22 cellular contexts compared by ENCODE assay signal in genomic region chr1:11835441-11836225, GRCh38. TPM values are rescaled to one million over a fixed set of nuclear protein-coding genes. Genes with fewer than 3 reads are reported as not detected.
DNase-seq lines count a peak whose midpoint lies in the region; ATAC-seq, FAIRE-seq and TF ChIP-seq lines count a peak whose summit lies in the region.
"Had no signal": no experiment of that assay in that cellular context is flagged by ENCODE, and none has a peak within 500 bp of the region (broad histone marks: within the 10 kb centered on the region; RNA-seq: fewer than 3 reads in every experiment).

No MANE protein-coding gene starts in this region.

- no peak overlapping the region for H3K9ac ChIP-seq in mesenchymal stem cell (ENCODE audit: low read length)

- FAIRE-seq in bronchial epithelial cell (lab: Jason Lieb, UNC): peak; percentile 79
- FAIRE-seq: D721Med, GM12892, GM19239, HTR-8/SVneo had no signal

- H2BK15ac ChIP-seq in mesenchymal stem cell (ENCODE audit: low read depth, poor library complexity, severe bottlenecking): no peak overlapping the region

- peaks cover 5% of the 10 kb centered on the region for H3K36me3 Mint-ChIP-seq in activated naive CD8-positive, alpha-beta T cell
- H3K36me3 Mint-ChIP-seq in activated naive CD8-positive, alpha-beta T cell treated with anti-CD3 and anti-CD28 coated beads for 36 hours: peaks cover 5% of the 10 kb centered on the region
- peaks cover 41 to 48% of the 10 kb centered on the region in 2 donors for H3K36me3 Mint-ChIP-seq in stimulated activated naive B cell treated with anti-CD40 and anti-IgM and Interleukin-4, amounts not matched to agents 10 μg/mL and 1 μg/mL and 100 μg/mL, for 72 hours

- H3K79me1 ChIP-seq in mesenchymal stem cell (replicated peaks; ENCODE audit: low read length, poor library complexity, severe bottlenecking): peaks cover 18% of the 10 kb centered on the region

- H3K27me3 Mint-ChIP-seq in activated naive CD8-positive, alpha-beta T cell: no peaks in the 10 kb centered on the region
- no peaks in the 10 kb centered on the region for H3K27me3 Mint-ChIP-seq in activated naive CD8-positive, alpha-beta T cell treated with anti-CD3 and anti-CD28 coated beads for 36 hours
- no peaks in the 10 kb centered on the region for H3K27me3 Mint-ChIP-seq in stimulated activated naive B cell treated with anti-CD40 and anti-IgM and Interleukin-4, amounts not matched to agents 10 μg/mL and 1 μg/mL and 100 μg/mL, for 72 hours

- no peak overlapping the region for H2BK5ac ChIP-seq in mesenchymal stem cell (ENCODE audit: low read depth, low read length, poor library complexity, severe bottlenecking)

- no peak overlapping the region for H3K4ac ChIP-seq in mesenchymal stem cell (ENCODE audit: low read depth in 1 of 2, low read length in 2 of 2)

- no peak overlapping the region for H3K14ac ChIP-seq in mesenchymal stem cell (ENCODE audit: low read length in 2 of 2)

- no peaks in the 10 kb centered on the region for H3K9me3 ChIP-seq in mesenchymal stem cell (ENCODE audit: control insufficient read depth, low read length)
- no peaks in the 10 kb centered on the region for H3K9me3 ChIP-seq in ovary
- H3K9me3 ChIP-seq: HAP-1 had no signal

- H3K4me1 Mint-ChIP-seq in activated naive CD8-positive, alpha-beta T cell (ENCODE audit: low read depth): no peaks in the 10 kb centered on the region
- peaks cover 2% of the 10 kb centered on the region for H3K4me1 Mint-ChIP-seq in activated naive CD8-positive, alpha-beta T cell treated with anti-CD3 and anti-CD28 coated beads for 36 hours
- H3K4me1 Mint-ChIP-seq in stimulated activated naive B cell treated with anti-CD40 and anti-IgM and Interleukin-4, amounts not matched to agents 10 μg/mL and 1 μg/mL and 100 μg/mL, for 72 hours: peaks cover 7 to 16% of the 10 kb centered on the region in 2 donors

- H4K91ac ChIP-seq in mesenchymal stem cell (ENCODE audit: low read length): peak overlapping the region; percentile 6

- no peak for TF ChIP-seq POLR2A in ovary (IDR thresholded peaks at IDR 0.05)

- H3K4me2 ChIP-seq in mesenchymal stem cell (ENCODE audit: low read length, poor library complexity, severe bottlenecking): no peak overlapping the region

- H4K8ac ChIP-seq in mesenchymal stem cell (ENCODE audit: low read length): peak overlapping the region; percentile 12

- H3K4me1 ChIP-seq in mesenchymal stem cell (ENCODE audit: control insufficient read depth, insufficient read depth, low read depth, low read length) (no peaks in the 10 kb centered on the region), ovary (ENCODE audit: insufficient read depth) (no peaks in the 10 kb centered on the region)
- H3K4me1 ChIP-seq: HAP-1 had no signal

- no peak for TF ChIP-seq EP300 in ovary (IDR thresholded peaks at IDR 0.05)

- H3K27me3 ChIP-seq in bronchial epithelial cell (ENCODE audit: control insufficient read depth, insufficient read depth, low read length): no peaks in the 10 kb centered on the region
- no peaks in the 10 kb centered on the region for H3K27me3 ChIP-seq in mesenchymal stem cell (ENCODE audit: control insufficient read depth in 1 of 2, insufficient read depth in 1 of 2, low read length in 2 of 2)
- no peaks in the 10 kb centered on the region for H3K27me3 ChIP-seq in ovary

- no peak overlapping the region for H3K23ac ChIP-seq in mesenchymal stem cell (ENCODE audit: low read length in 2 of 2)

- H2BK12ac ChIP-seq in mesenchymal stem cell (ENCODE audit: low read length in 2 of 2): no peak overlapping the region

- DNase-seq in activated naive CD8-positive, alpha-beta T cell treated with anti-CD3 and anti-CD28 coated beads for 36 hours: no peak
- no peak for DNase-seq in bronchial epithelial cell (ENCODE audit: low read depth)
- no peak for DNase-seq in mesenchymal stem cell
- no peak for DNase-seq in stimulated activated naive B cell treated with anti-CD40 and anti-IgM and Interleukin-4, amounts not matched to agents 10 μg/mL and 1 μg/mL and 100 μg/mL, for 72 hours
- no peak for DNase-seq in ovary
- no peak for DNase-seq in dermis blood vessel endothelial cell
- DNase-seq: CD8-positive, alpha-beta T cell; COR-L47; DND-41; GDM1; GOT3 had no signal

- H2AFZ ChIP-seq in mesenchymal stem cell (ENCODE audit: low read depth, low read length): no peak overlapping the region

- H3K36me3 ChIP-seq in bronchial epithelial cell (ENCODE audit: control insufficient read depth, insufficient read depth, low read length) (peaks cover 36% of the 10 kb centered on the region), mesenchymal stem cell (ENCODE audit: control insufficient read depth in 1 of 2, insufficient read depth in 2 of 2, low read depth in 1 of 2, low read length in 2 of 2) (peaks cover 79 to 96% of the 10 kb centered on the region in 2 experiments), ovary (peaks cover 2% of the 10 kb centered on the region)

- H3K18ac ChIP-seq in mesenchymal stem cell (ENCODE audit: low read depth in 1 of 2, low read length in 2 of 2): no peak overlapping the region

- no peak overlapping the region for H2AK5ac ChIP-seq in mesenchymal stem cell (ENCODE audit: low read length, severe bottlenecking)

- peak overlapping the region; percentile 7 for H3K27ac Mint-ChIP-seq in activated naive CD8-positive, alpha-beta T cell
- H3K27ac Mint-ChIP-seq in activated naive CD8-positive, alpha-beta T cell treated with anti-CD3 and anti-CD28 coated beads for 36 hours: no peak overlapping the region
- H3K27ac Mint-ChIP-seq in stimulated activated naive B cell treated with anti-CD40 and anti-IgM and Interleukin-4, amounts not matched to agents 10 μg/mL and 1 μg/mL and 100 μg/mL, for 72 hours: peak overlapping the region; percentile 56
- H3K27ac Mint-ChIP-seq: CD8-positive, alpha-beta T cell had no signal

- no peak for ATAC-seq in stimulated activated naive B cell treated with anti-CD40 and anti-IgM and Interleukin-4, amounts not matched to agents 10 μg/mL and 1 μg/mL and 100 μg/mL, for 72 hours (replicated peaks)
- ATAC-seq in HG03457 (IDR thresholded peaks at IDR 0.05; ENCODE audit: unreplicated experiment): no peak
- ATAC-seq: CD8-positive, alpha-beta T cell had no signal

- H3K27ac ChIP-seq in mesenchymal stem cell (ENCODE audit: low read length, poor library complexity, severe bottlenecking): no peak overlapping the region
- no peak overlapping the region for H3K27ac ChIP-seq in ovary
- H3K27ac ChIP-seq: 22Rv1 had no signal

- TF ChIP-seq CTCF in bronchial epithelial cell (IDR thresholded peaks at IDR 0.05; ENCODE audit: insufficient read depth, low read length, severe bottlenecking) (no peak), ovary (IDR thresholded peaks at IDR 0.05) (no peak)

- H3K4me3 Mint-ChIP-seq in activated naive CD8-positive, alpha-beta T cell: no peak overlapping the region
- H3K4me3 Mint-ChIP-seq in activated naive CD8-positive, alpha-beta T cell treated with anti-CD3 and anti-CD28 coated beads for 36 hours: no peak overlapping the region
- no peak overlapping the region for H3K4me3 Mint-ChIP-seq in stimulated activated naive B cell treated with anti-CD40 and anti-IgM and Interleukin-4, amounts not matched to agents 10 μg/mL and 1 μg/mL and 100 μg/mL, for 72 hours
- H3K4me3 Mint-ChIP-seq: CD14-positive monocyte; CD8-positive, alpha-beta T cell had no signal

- no peak overlapping the region for H2BK120ac ChIP-seq in mesenchymal stem cell (ENCODE audit: low read depth, low read length)

- H3K9me3 Mint-ChIP-seq in activated naive CD8-positive, alpha-beta T cell (ENCODE audit: low read depth): no peaks in the 10 kb centered on the region
- no peaks in the 10 kb centered on the region for H3K9me3 Mint-ChIP-seq in activated naive CD8-positive, alpha-beta T cell treated with anti-CD3 and anti-CD28 coated beads for 36 hours
- H3K9me3 Mint-ChIP-seq in stimulated activated naive B cell treated with anti-CD40 and anti-IgM and Interleukin-4, amounts not matched to agents 10 μg/mL and 1 μg/mL and 100 μg/mL, for 72 hours: no peaks in the 10 kb centered on the region
- H3K9me3 Mint-ChIP-seq: CD14-positive monocyte; CD8-positive, alpha-beta T cell had no signal

- H3K4me3 ChIP-seq in bronchial epithelial cell (ENCODE audit: low read depth, low read length): no peak overlapping the region
- H3K4me3 ChIP-seq in mesenchymal stem cell (ENCODE audit: insufficient read depth in 1 of 2, low read depth in 1 of 2, low read length in 2 of 2): no peak overlapping the region
- H3K4me3 ChIP-seq in ovary: no peak overlapping the region
- H3K4me3 ChIP-seq: HAP-1 had no signal

- 97% methylated on average over 28 of the region's 28 CpGs for WGBS in mesenchymal stem cell
- 85 to 90% (median 87%) methylated on average over 28 of the region's 28 CpGs for WGBS in ovary, 3 donors

- intact Hi-C loops in ovary (cut with DNase I): loop anchor here in 3 of 4 donors (5.0 to 10.0 kb wide), 3 partner anchors 72 to 369 kb away; no protein-coding TSS in a partner anchor

RNA-seq across cellular contexts. Expression of gene NPPA, which starts 11.9 kb away (rescaled TPM):
- total RNA-seq in activated naive CD8-positive, alpha-beta T cell treated with anti-CD3 and anti-CD28 coated beads for 36 hours: not detected
- total RNA-seq in bronchial epithelial cell: not detected in 2 replicates
- not detected for polyA plus RNA-seq in mesenchymal stem cell (2013, experiment 1 of 2)
- polyA plus RNA-seq in mesenchymal stem cell (2013, experiment 2 of 2): not detected
- total RNA-seq in ovary: 1 to 10 TPM in 2 of 7 donors, under 1 TPM in 2, not detected in 3; 0.83 to 2.5 (median 1.2) TPM
- under 1 TPM in 1 of 2 donors, not detected in 1; 0.86 TPM for polyA plus RNA-seq in ovary
- not detected in 2 replicates for total RNA-seq in dermis blood vessel endothelial cell
- total RNA-seq: A673; CD8-positive, alpha-beta T cell had no signal
- polyA plus RNA-seq: BJ, CD14-positive monocyte had no signal

RNA-seq across cellular contexts. Expression of gene NPPB, which starts 23.1 kb away (rescaled TPM):
- total RNA-seq in activated naive CD8-positive, alpha-beta T cell treated with anti-CD3 and anti-CD28 coated beads for 36 hours: not detected
- total RNA-seq in bronchial epithelial cell (not detected in 2 replicates), ovary (not detected), dermis blood vessel endothelial cell (not detected in 2 replicates)
- polyA plus RNA-seq in mesenchymal stem cell (2013, experiment 1 of 2): not detected
- polyA plus RNA-seq in mesenchymal stem cell (2013, experiment 2 of 2): 0.07 TPM
- polyA plus RNA-seq in ovary: under 1 TPM in 1 of 2 donors, not detected in 1; 0.22 TPM
- total RNA-seq: A673; CD8-positive, alpha-beta T cell had no signal
- polyA plus RNA-seq: CD14-positive monocyte had no signal

RNA-seq across cellular contexts. Expression of gene CLCN6, which starts 29.6 kb away (rescaled TPM):
- 10 to 100 TPM in 1 of 2 experiments, 1 to 10 TPM in 1; 9.6 to 13.3 TPM for total RNA-seq in activated naive CD8-positive, alpha-beta T cell treated with anti-CD3 and anti-CD28 coated beads for 36 hours
- total RNA-seq in bronchial epithelial cell: 4.5 and 6.6 TPM in 2 replicates
- 23.7 TPM for polyA plus RNA-seq in mesenchymal stem cell (2013, experiment 1 of 2)
- 22.9 TPM for polyA plus RNA-seq in mesenchymal stem cell (2013, experiment 2 of 2)
- total RNA-seq in ovary: 10 to 100 TPM; 11.7 to 39.7 (median 32.1) TPM
- 10 to 100 TPM; 14.6 to 16.7 TPM for polyA plus RNA-seq in ovary
- 13.9 and 19.9 TPM in 2 replicates for total RNA-seq in dermis blood vessel endothelial cell

RNA-seq across cellular contexts. Expression of gene MTHFR, which starts 29.9 kb away (rescaled TPM):
- 10 to 100 TPM; 11.0 to 12.2 TPM for total RNA-seq in activated naive CD8-positive, alpha-beta T cell treated with anti-CD3 and anti-CD28 coated beads for 36 hours
- 16.3 and 21.6 TPM in 2 replicates for total RNA-seq in bronchial epithelial cell
- 13.7 TPM for polyA plus RNA-seq in mesenchymal stem cell (2013, experiment 1 of 2)
- 13.3 TPM for polyA plus RNA-seq in mesenchymal stem cell (2013, experiment 2 of 2)
- 100 to 1,000 TPM in 1 of 7 donors, 10 to 100 TPM in 6; 41.2 to 161 (median 56.7) TPM for total RNA-seq in ovary
- polyA plus RNA-seq in ovary: 10 to 100 TPM; 13.1 to 25.0 TPM
- total RNA-seq in dermis blood vessel endothelial cell: 46.3 and 52.4 TPM in 2 replicates
